23 cellular contexts compared by ENCODE assay signal in the genomic region with DNA sequence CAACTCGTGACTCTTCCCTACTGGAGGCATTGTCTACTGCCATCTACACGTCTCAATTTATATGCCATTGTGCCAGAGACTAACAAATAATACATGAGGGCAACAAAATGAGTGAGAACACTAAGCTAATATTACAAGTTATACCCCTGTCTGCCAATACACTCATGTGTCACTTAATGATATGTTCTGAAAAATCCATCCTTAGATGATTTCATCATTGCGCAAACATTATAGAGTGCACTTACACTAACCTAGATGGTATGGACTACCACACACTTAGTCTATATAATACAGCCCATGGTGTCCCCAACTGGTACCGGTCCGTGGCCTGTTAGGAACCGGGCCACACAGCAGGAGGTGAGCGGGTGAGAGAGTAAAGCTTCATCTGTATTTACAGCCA.
A peak's percentile ranks its signal among the peaks of the same experiment; 100 is the strongest.
DNase-seq lines count a peak whose midpoint lies in the region; ATAC-seq, FAIRE-seq and TF ChIP-seq lines count a peak whose summit lies in the region.
"Had no signal": no experiment of that assay in that cellular context is flagged by ENCODE, and none has a peak within 500 bp of the region (broad histone marks: within the 10 kb centered on the region; RNA-seq: fewer than 3 reads in every experiment).

No MANE protein-coding gene starts in this region.

- DNase-seq in Right ventricle myocardium inferior (ENCODE audit: missing footprints): peak; percentile 23
- no peak for DNase-seq in left ventricle myocardium inferior
- no peak for DNase-seq in IMR-90
- DNase-seq in urothelium cell line (ENCODE audit: low spot score): no peak
- no peak for DNase-seq in NCI-H1048 (lab: John Stamatoyannopoulos, UW)
- no peak for DNase-seq in naive thymus-derived CD8-positive, alpha-beta T cell
- DNase-seq: AML-193; Caco-2; Calu3; CD4-positive, alpha-beta T cell; CD8-positive, alpha-beta T cell; DMS79 treated with DMSO at 0.1 percent for 48 hours; GF-D8 had no signal

- peaks cover 0 to 8% (median 0%) of the 10 kb centered on the region in 5 donors for H3K27me3 Mint-ChIP-seq in naive thymus-derived CD8-positive, alpha-beta T cell
- H3K27me3 Mint-ChIP-seq: B cell had no signal

- H4K8ac ChIP-seq in IMR-90 (ENCODE audit: low read depth in 2 of 2, low read length in 2 of 2): no peak overlapping the region

- H3K9me3 ChIP-seq in left ventricle myocardium inferior (replicated peaks) (no peaks in the 10 kb centered on the region), HEK293 (ENCODE audit: control insufficient read depth, insufficient read depth, low read depth, low read length) (no peaks in the 10 kb centered on the region), IMR-90 (ENCODE audit: control insufficient read depth, insufficient read depth, low read length) (no peaks in the 10 kb centered on the region)
- H3K9me3 ChIP-seq: A549; BLaER1 treated with 17β-estradiol and CSF1 and Interleukin-3, amounts not matched to agents 10 nM and 100 nM; Caco-2 had no signal

- intact Hi-C loops in Right ventricle myocardium inferior (cut with DNase I) (loop anchor here (5.0 kb wide), 1 partner anchor 93 kb away; no protein-coding TSS in a partner anchor), left ventricle myocardium inferior (cut with micrococcal nuclease) (no loop called here), IMR-90 (cut with micrococcal nuclease) (loop anchor here (5.0 kb wide), 1 partner anchor 143 kb away; no protein-coding TSS in a partner anchor)

- H2AK5ac ChIP-seq in IMR-90 (ENCODE audit: low read depth, low read length): no peak overlapping the region

- H2BK120ac ChIP-seq in IMR-90 (ENCODE audit: low read depth, low read length): no peak overlapping the region

- H2AFZ ChIP-seq in IMR-90 (replicated peaks; ENCODE audit: low read length, poor library complexity): no peak overlapping the region

- H3K56ac ChIP-seq in IMR-90 (ENCODE audit: extremely low read depth, insufficient read depth, low read length): no peak overlapping the region

- H3K9ac ChIP-seq in IMR-90 (ENCODE audit: low read depth, low read length): no peak overlapping the region
- H3K9ac ChIP-seq: BLaER1 treated with 17β-estradiol and CSF1 and Interleukin-3, amounts not matched to agents 10 nM and 100 nM had no signal

- no peak for TF ChIP-seq RAD21 in IMR-90 (IDR thresholded peaks at IDR 0.05; ENCODE audit: low read length)

- in situ Hi-C loops in IMR-90 (cut with MboI; ENCODE audit: low sequenced_read_pairs): no loop called here

- no peak for TF ChIP-seq POLR2A in IMR-90 (IDR thresholded peaks at IDR 0.05; ENCODE audit: low read depth, low read length)

- no peaks in the 10 kb centered on the region for H3K79me1 ChIP-seq in IMR-90 (ENCODE audit: low read depth in 1 of 2, low read length in 2 of 2)

- H4K5ac ChIP-seq in IMR-90 (ENCODE audit: low read depth, low read length): no peak overlapping the region

- H3K36me3 ChIP-seq in left ventricle myocardium inferior (no peaks in the 10 kb centered on the region), HEK293 (ENCODE audit: control insufficient read depth in 2 of 2, insufficient read depth in 1 of 2, low read length in 2 of 2) (no peaks in the 10 kb centered on the region), IMR-90 (ENCODE audit: control insufficient read depth, insufficient read depth, low read length) (no peaks in the 10 kb centered on the region)
- H3K36me3 ChIP-seq: BLaER1 treated with 17β-estradiol and CSF1 and Interleukin-3, amounts not matched to agents 10 nM and 100 nM had no signal

- dilution Hi-C loops in IMR-90 (cut with HindIII; ENCODE audit: low sequenced_read_pairs, unreplicated experiment): no loop called here

- H3K18ac ChIP-seq in IMR-90 (ENCODE audit: low read depth, low read length): no peak overlapping the region

- CTCF ChIA-PET in HEK293 (lab: Yijun Ruan, JAX): interaction anchor here (0.5 to 1.6 kb wide), 3 partner anchors 20 to 30 kb away, joined by 3 to 5 read pairs (median 3); no protein-coding TSS in a partner anchor
- CTCF ChIA-PET in IMR-90 (lab: Yijun Ruan, JAX): no interaction called here

- H3K4me3 ChIP-seq in left ventricle myocardium inferior: no peak overlapping the region
- H3K4me3 ChIP-seq in HEK293 (ENCODE audit: low read depth, low read length): no peak overlapping the region
- H3K4me3 ChIP-seq in IMR-90 (ENCODE audit: insufficient read depth, low read depth, low read length): no peak overlapping the region
- H3K4me3 ChIP-seq: A549; BLaER1 treated with 17β-estradiol and CSF1 and Interleukin-3, amounts not matched to agents 10 nM and 100 nM had no signal

- H4K20me1 ChIP-seq in IMR-90 (ENCODE audit: insufficient read depth, low read length): peaks cover 2% of the 10 kb centered on the region; the same call in 1 of the 2 replicates
- H4K20me1 ChIP-seq: BLaER1 treated with 17β-estradiol and CSF1 and Interleukin-3, amounts not matched to agents 10 nM and 100 nM had no signal

- no peak overlapping the region for H2AK9ac ChIP-seq in IMR-90 (replicated peaks; ENCODE audit: low read depth, low read length, poor library complexity)

- H3K4ac ChIP-seq in IMR-90 (ENCODE audit: low read depth, low read length): no peak overlapping the region

- H4K91ac ChIP-seq in IMR-90 (ENCODE audit: insufficient read depth, low read depth, low read length): no peak overlapping the region

- 83% methylated on average over 3 of the region's 7 CpGs; no CpG with 5 or more reads in 1 of the 2 experiments for WGBS in IMR-90 (ENCODE audit: extremely low coverage in 2 of 2, insufficient read length in 1 of 2), 2 experiments

- no peak overlapping the region for H3K14ac ChIP-seq in IMR-90 (replicated peaks; ENCODE audit: low read depth, low read length)

- H3K4me1 ChIP-seq in left ventricle myocardium inferior: peaks cover 17% of the 10 kb centered on the region
- no peaks in the 10 kb centered on the region for H3K4me1 ChIP-seq in HEK293 (ENCODE audit: control insufficient read depth, insufficient read depth, low read length)
- H3K4me1 ChIP-seq in IMR-90 (ENCODE audit: control insufficient read depth, insufficient read depth, low read length): no peaks in the 10 kb centered on the region
- H3K4me1 ChIP-seq: A549 had no signal

- no peaks in the 10 kb centered on the region for H3K9me1 ChIP-seq in IMR-90 (ENCODE audit: insufficient read depth, low read length)

- H3K27me3 ChIP-seq in left ventricle myocardium inferior (ENCODE audit: low read depth): no peaks in the 10 kb centered on the region
- no peaks in the 10 kb centered on the region for H3K27me3 ChIP-seq in IMR-90 (ENCODE audit: control insufficient read depth, insufficient read depth, low read length)
- H3K27me3 ChIP-seq: BLaER1 treated with 17β-estradiol and CSF1 and Interleukin-3, amounts not matched to agents 10 nM and 100 nM had no signal

- no peak overlapping the region for H3K23ac ChIP-seq in IMR-90 (ENCODE audit: low read depth, low read length)

- no TSS peak for BruUV-seq in IMR-90 (replicated peaks; lab: Mats Ljungman, UMichigan)

- no peak overlapping the region for H3K27ac Mint-ChIP-seq in naive thymus-derived CD8-positive, alpha-beta T cell
- H3K27ac Mint-ChIP-seq: B cell; CD4-positive, alpha-beta T cell; CD8-positive, alpha-beta T cell had no signal

- no peak overlapping the region for H3K4me3 Mint-ChIP-seq in naive thymus-derived CD8-positive, alpha-beta T cell
- H3K4me3 Mint-ChIP-seq: B cell; CD4-positive, alpha-beta T cell; CD8-positive, alpha-beta T cell had no signal

- H2BK20ac ChIP-seq in IMR-90 (ENCODE audit: low read depth, low read length): no peak overlapping the region

- H3K4me2 ChIP-seq in IMR-90 (ENCODE audit: low read depth, low read length): no peak overlapping the region
- H3K4me2 ChIP-seq: A549; BLaER1 treated with 17β-estradiol and CSF1 and Interleukin-3, amounts not matched to agents 10 nM and 100 nM had no signal

- no peak overlapping the region for H2BK15ac ChIP-seq in IMR-90 (ENCODE audit: low read depth, low read length)

- H3K36me3 Mint-ChIP-seq in naive thymus-derived CD8-positive, alpha-beta T cell: peaks cover 0 to 5% (median 2%) of the 10 kb centered on the region in 3 donors

- peaks cover 7 to 25% (median 14%) of the 10 kb centered on the region in 4 donors for H3K4me1 Mint-ChIP-seq in naive thymus-derived CD8-positive, alpha-beta T cell

- peaks cover 0 to 7% (median 2%) of the 10 kb centered on the region in 9 donors for H3K9me3 Mint-ChIP-seq in naive thymus-derived CD8-positive, alpha-beta T cell
- H3K9me3 Mint-ChIP-seq: CD8-positive, alpha-beta T cell had no signal

- H2BK5ac ChIP-seq in IMR-90 (ENCODE audit: low read depth, low read length, poor library complexity, severe bottlenecking): no peak overlapping the region

- POLR2A ChIA-PET in HEK293 (lab: Yijun Ruan, JAX) (no interaction called here), IMR-90 (lab: Charles Lee; ENCODE audit: unreplicated experiment) (no interaction called here)
- POLR2A ChIA-PET in naive thymus-derived CD8-positive, alpha-beta T cell (lab: Charles Lee): no interaction called here

- TF ChIP-seq CTCF in left ventricle myocardium inferior (IDR thresholded peaks at IDR 0.05; ENCODE audit: borderline replicate concordance) (no peak), HEK293 (tag by site-specific recombination; IDR thresholded peaks at IDR 0.05) (no peak), IMR-90 (conservative IDR thresholded peaks at IDR 0.05; ENCODE audit: low read depth, low read length) (no peak)

- ATAC-seq in Right ventricle myocardium inferior (no peak), IMR-90 (ENCODE audit: low read depth) (no peak)
- ATAC-seq in naive thymus-derived CD8-positive, alpha-beta T cell: no peak
- ATAC-seq: A549; CD8-positive, alpha-beta T cell had no signal

- H3K27ac ChIP-seq in left ventricle myocardium inferior (replicated peaks): no peak overlapping the region
- H3K27ac ChIP-seq in HEK293 (ENCODE audit: extremely low read depth, low read depth, low read length): no peak overlapping the region
- no peak overlapping the region for H3K27ac ChIP-seq in IMR-90 (ENCODE audit: insufficient read depth, low read length)
- H3K27ac ChIP-seq: 22Rv1; A549; BLaER1 treated with 17β-estradiol and CSF1 and Interleukin-3, amounts not matched to agents 10 nM and 100 nM; C4-2B had no signal

- peak; percentile 23 for FAIRE-seq in urothelium cell line (lab: Jason Lieb, UNC)
- FAIRE-seq: A549, D721Med, G401.6, GM12891, GM19239 had no signal

TF ChIP-seq in HEK293, 187 proteins besides CTCF, POLR2A, EP300 and RAD21:
- TF ChIP-seq ZNF610 (tag by site-specific recombination; IDR thresholded peaks at IDR 0.05; ENCODE audit: borderline replicate concordance): peak; percentile 88
- peak; percentile 86 for TF ChIP-seq SP7 (tag by site-specific recombination; IDR thresholded peaks at IDR 0.05)
- TF ChIP-seq ZNF274 (IDR thresholded peaks at IDR 0.05; ENCODE audit: low read length): no peak
- no peak for TF ChIP-seq ZNF274 (tag by site-specific recombination; IDR thresholded peaks at IDR 0.05; ENCODE audit: borderline replicate concordance)
TF ChIP-seq in HEK293: peak in this region for 2.

TF ChIP-seq in IMR-90, 13 proteins besides CTCF, POLR2A, EP300 and RAD21:
- TF ChIP-seq CEBPB (IDR thresholded peaks at IDR 0.05; ENCODE audit: low read depth, low read length) (peak; percentile 55; the same call in 1 of the 2 replicates), BHLHE40 (IDR thresholded peaks at IDR 0.05; ENCODE audit: low read depth, low read length) (no peak)
